12 cellular contexts compared by ENCODE assay signal in genomic region chr15:34334676-34335075, GRCh38. TPM values are rescaled to one million over a fixed set of nuclear protein-coding genes. Genes with fewer than 3 reads are reported as not detected.
DNase-seq lines count a peak whose midpoint lies in the region; ATAC-seq and TF ChIP-seq lines count a peak whose summit lies in the region.
"Had no signal": no experiment of that assay in that cellular context is flagged by ENCODE, and none has a peak within 500 bp of the region (broad histone marks: within the 10 kb centered on the region; RNA-seq: fewer than 3 reads in every experiment).

No MANE protein-coding gene starts in this region.

- intact Hi-C loops in psoas muscle (cut with DNase I) = no loop called here

- no peak overlapping the region; the same call in 1 of the 2 replicates for H3K9ac ChIP-seq in SK-N-SH
- H3K9ac ChIP-seq in OCI-LY3 (ENCODE audit: low read length) = no peak overlapping the region

- CTCF ChIA-PET in SK-N-SH (lab: Yijun Ruan, JAX) = no interaction called here

- no peak for TF ChIP-seq CTCF in SK-N-SH (IDR thresholded peaks at IDR 0.05)
- TF ChIP-seq CTCF in OCI-LY3 (IDR thresholded peaks at IDR 0.05; ENCODE audit: low read depth, low read length) = no peak
- TF ChIP-seq CTCF in psoas muscle (IDR thresholded peaks at IDR 0.05) = no peak

- DNase-seq in SK-N-SH (no peak), dermis blood vessel endothelial cell (peak; percentile 12), psoas muscle (no peak), NCI-H2081 treated with DMSO at 0.1 percent for 48 hours (lab: John Stamatoyannopoulos, UW) (no peak)
- no peak for DNase-seq in effector CD8-positive, alpha-beta T cell (lab: John Stamatoyannopoulos, UW)
- DNase-seq: amygdala had no signal

- POLR2A ChIA-PET in SK-N-SH (lab: Yijun Ruan, JAX) = no interaction called here

- peaks cover 10 to 27% of the 10 kb centered on the region in 2 experiments; a peak in 3 of 4 replicates for H3K4me1 ChIP-seq in SK-N-SH (ENCODE audit: control insufficient read depth in 1 of 2, insufficient read depth in 2 of 2, low read depth in 1 of 2, low read length in 1 of 2)
- peaks cover 32% of the 10 kb centered on the region for H3K4me1 ChIP-seq in OCI-LY3 (ENCODE audit: low read length)
- peaks cover 32% of the 10 kb centered on the region for H3K4me1 ChIP-seq in psoas muscle

- H3K27ac ChIP-seq in SK-N-SH (ENCODE audit: low read depth in 2 of 2, low read length in 1 of 2) (0 out of 4 replicates have a peak overlapping the region, but pooled peaks of 1 of the 2 experiments have one; percentile 34), OCI-LY3 (ENCODE audit: low read length) (no peak overlapping the region), psoas muscle (peak overlapping the region; percentile 91)

- H4K20me1 ChIP-seq in SK-N-SH (ENCODE audit: insufficient read depth) (no peaks in the 10 kb centered on the region), OCI-LY3 (ENCODE audit: insufficient read depth, low read length) (no peaks in the 10 kb centered on the region)

- H3K4me2 ChIP-seq in SK-N-SH (peak overlapping the region; percentile 93), OCI-LY3 (ENCODE audit: low read length) (peak overlapping the region; percentile 91)

- H3K36me3 ChIP-seq in SK-N-SH (replicated peaks in 1 of 2; ENCODE audit: control insufficient read depth in 1 of 2, insufficient read depth in 2 of 2, low read length in 1 of 2) (peaks cover 11 to 15% of the 10 kb centered on the region in 2 experiments), OCI-LY3 (replicated peaks; ENCODE audit: low read depth, low read length) (peaks cover 4% of the 10 kb centered on the region), psoas muscle (ENCODE audit: insufficient read depth in 1 of 2, low read depth in 1 of 2) (peaks cover 0 to 15% of the 10 kb centered on the region in 2 donors)

- TF ChIP-seq RAD21 in SK-N-SH (IDR thresholded peaks at IDR 0.05; ENCODE audit: low read length) = no peak

- H3K79me2 ChIP-seq in SK-N-SH (ENCODE audit: insufficient read depth) = peaks cover 38% of the 10 kb centered on the region
- H3K79me2 ChIP-seq in OCI-LY3 (ENCODE audit: low read length) = no peaks in the 10 kb centered on the region

- H3K4me3 ChIP-seq in SK-N-SH (ENCODE audit: low read depth in 2 of 2, low read length in 1 of 2) (peak overlapping the region in 1 of 2 experiments; percentile 46; a peak in 1 of 4 replicates), OCI-LY3 (ENCODE audit: low read length) (peak overlapping the region; percentile 19; the same call in 1 of the 2 replicates), psoas muscle (peak overlapping the region; percentile 78)

- ATAC-seq in SK-N-SH treated with all-trans-retinoic acid at 6 μM for 48 hours = no peak
- ATAC-seq in psoas muscle = no peak
- no peak for ATAC-seq in GM18909 (IDR thresholded peaks at IDR 0.05; ENCODE audit: poor library complexity, unreplicated experiment)

- WGBS in SK-N-SH (ENCODE audit: low lambda C conversion rate) = 93% methylated on average over 4 of the region's 4 CpGs
- 32 to 61% (median 41%) methylated on average over 4 of the region's 4 CpGs for WGBS in psoas muscle, 3 donors

- no peak overlapping the region; the same call in 1 of the 2 replicates for H2AFZ ChIP-seq in SK-N-SH (ENCODE audit: low read depth)
- no peak overlapping the region for H2AFZ ChIP-seq in OCI-LY3 (ENCODE audit: low read depth, low read length)

- no peaks in the 10 kb centered on the region for H3K9me3 ChIP-seq in SK-N-SH
- H3K9me3 ChIP-seq in OCI-LY3 (ENCODE audit: insufficient read depth, low read length) = no peaks in the 10 kb centered on the region
- no peaks in the 10 kb centered on the region for H3K9me3 ChIP-seq in psoas muscle

- no peak for TF ChIP-seq EP300 in SK-N-SH (IDR thresholded peaks at IDR 0.05; ENCODE audit: borderline replicate concordance in 1 of 2, low read depth in 1 of 2, low read length in 1 of 2)

- H3K9me2 ChIP-seq in SK-N-SH = no peaks in the 10 kb centered on the region

- H3K27me3 ChIP-seq in SK-N-SH (ENCODE audit: insufficient read depth) (no peaks in the 10 kb centered on the region), OCI-LY3 (ENCODE audit: low read depth, low read length) (no peaks in the 10 kb centered on the region), psoas muscle (ENCODE audit: insufficient read depth in 3 of 3, low read length in 2 of 3) (no peaks in the 10 kb centered on the region)

- H3F3A ChIP-seq in SK-N-SH (replicated peaks; ENCODE audit: insufficient read depth) = peaks cover 16% of the 10 kb centered on the region

TF ChIP-seq in SK-N-SH, 30 proteins besides CTCF, POLR2A, EP300 and RAD21:
- no peak for TF ChIP-seq IRF3 (IDR thresholded peaks at IDR 0.05; ENCODE audit: low read depth, low read length)
- TF ChIP-seq PBX3 (IDR thresholded peaks at IDR 0.05) = no peak
- TF ChIP-seq RFX5 (IDR thresholded peaks at IDR 0.05; ENCODE audit: low read length) = no peak
- no peak for TF ChIP-seq RXRA (IDR thresholded peaks at IDR 0.05; ENCODE audit: borderline replicate concordance, low read depth)

TF ChIP-seq in SK-N-SH treated with all-trans-retinoic acid at 6 μM for 48 hours, 23 proteins besides CTCF, POLR2A, EP300 and RAD21 (continues in another document):
- TF ChIP-seq ZNF565 (CRISPR knock-in tag; conservative IDR thresholded peaks at IDR 0.05; ENCODE audit: low read depth) = no peak
- TF ChIP-seq SNAI2 (CRISPR knock-in tag; IDR thresholded peaks at IDR 0.05) = no peak
- TF ChIP-seq ZNF8 (CRISPR knock-in tag; IDR thresholded peaks at IDR 0.05) = no peak
- no peak for TF ChIP-seq ZFP30 (CRISPR knock-in tag; IDR thresholded peaks at IDR 0.05)
- no peak for TF ChIP-seq TSHZ2 (CRISPR knock-in tag; IDR thresholded peaks at IDR 0.05)
- no peak for TF ChIP-seq ESRRG (CRISPR knock-in tag; IDR thresholded peaks at IDR 0.05)
- no peak for TF ChIP-seq TCF4 (CRISPR knock-in tag; IDR thresholded peaks at IDR 0.05; ENCODE audit: borderline replicate concordance)
- TF ChIP-seq ISL1 (CRISPR knock-in tag; IDR thresholded peaks at IDR 0.05) = no peak
- no peak for TF ChIP-seq CREB5 (CRISPR knock-in tag; IDR thresholded peaks at IDR 0.05; ENCODE audit: low read depth)
- no peak for TF ChIP-seq ZC3H10 (CRISPR knock-in tag; IDR thresholded peaks at IDR 0.05)
- TF ChIP-seq OSR1 (CRISPR knock-in tag; IDR thresholded peaks at IDR 0.05) = no peak
- TF ChIP-seq ZFP3 (CRISPR knock-in tag; IDR thresholded peaks at IDR 0.05) = no peak

RNA-seq across cellular contexts. Expression of gene SLC12A6, which starts 2.9 kb away (rescaled TPM):
- polyA plus RNA-seq in SK-N-SH (2012; rRNA removed) (7.7 and 8.0 TPM in 2 replicates), psoas muscle (10 to 100 TPM in 1 of 3 donors, 1 to 10 TPM in 2; 2.3 to 12.3 (median 5.3) TPM)
- polyA plus RNA-seq in SK-N-SH (2012; cell fraction: cytosol; rRNA removed) = 6.6 and 6.8 TPM in 2 replicates
- 17.5 and 18.5 TPM in 2 replicates for polyA plus RNA-seq in SK-N-SH (2012; cell fraction: nucleus; rRNA removed)
- total RNA-seq in dermis blood vessel endothelial cell (23.8 and 42.8 TPM in 2 replicates), psoas muscle (10 to 100 TPM in 3 of 4 donors, 1 to 10 TPM in 1; 8.7 to 22.1 (median 18.8) TPM)

RNA-seq across cellular contexts. Expression of gene NOP10, which starts 8.3 kb away (rescaled TPM):
- 440 and 583 TPM in 2 replicates for polyA plus RNA-seq in SK-N-SH (2012; rRNA removed)
- polyA plus RNA-seq in SK-N-SH (2012; cell fraction: cytosol; rRNA removed) = 418 and 454 TPM in 2 replicates
- 177 and 230 TPM in 2 replicates for polyA plus RNA-seq in SK-N-SH (2012; cell fraction: nucleus; rRNA removed)
- 181 and 222 TPM in 2 replicates for total RNA-seq in dermis blood vessel endothelial cell
- total RNA-seq in psoas muscle = 100 to 1,000 TPM; 123 to 146 (median 134) TPM
- 100 to 1,000 TPM; 241 to 441 (median 274) TPM for polyA plus RNA-seq in psoas muscle

RNA-seq across cellular contexts. Expression of gene NUTM1, which starts 8.4 kb away (rescaled TPM):
- polyA plus RNA-seq in SK-N-SH (2012; rRNA removed) = not detected in 2 replicates
- polyA plus RNA-seq in SK-N-SH (2012; cell fraction: cytosol; rRNA removed) = not detected in 2 replicates
- not detected in 2 replicates for polyA plus RNA-seq in SK-N-SH (2012; cell fraction: nucleus; rRNA removed)
- total RNA-seq in dermis blood vessel endothelial cell = not detected in 2 replicates
- total RNA-seq in psoas muscle = not detected
- under 1 TPM in 1 of 3 donors, not detected in 2; 0.01 TPM for polyA plus RNA-seq in psoas muscle
- total RNA-seq: glomerular endothelial cell, LHCN-M2, urinary bladder had no signal

RNA-seq across cellular contexts. Expression of gene LPCAT4, which starts 32.3 kb away (rescaled TPM):
- polyA plus RNA-seq in SK-N-SH (2012; rRNA removed) (78.6 and 88.4 TPM in 2 replicates), psoas muscle (1 to 10 TPM; 6.7 to 8.5 (median 7.7) TPM)
- 33.7 and 43.6 TPM in 2 replicates for polyA plus RNA-seq in SK-N-SH (2012; cell fraction: cytosol; rRNA removed)
- 285 and 300 TPM in 2 replicates for polyA plus RNA-seq in SK-N-SH (2012; cell fraction: nucleus; rRNA removed)
- total RNA-seq in dermis blood vessel endothelial cell (8.5 and 9.5 TPM in 2 replicates), psoas muscle (10 to 100 TPM in 2 of 4 donors, 1 to 10 TPM in 2; 8.4 to 13.1 (median 10.2) TPM)
